14 cellular contexts compared by ENCODE assay signal in genomic region chr6:135224037-135224647, GRCh38. TPM values are rescaled to one million over a fixed set of nuclear protein-coding genes. Genes with fewer than 3 reads are reported as not detected.
DNase-seq lines count a peak whose midpoint lies in the region; ATAC-seq, FAIRE-seq and TF ChIP-seq lines count a peak whose summit lies in the region.
"Had no signal": no experiment of that assay in that cellular context is flagged by ENCODE, and none has a peak within 500 bp of the region (broad histone marks: within the 10 kb centered on the region; RNA-seq: fewer than 3 reads in every experiment).

No MANE protein-coding gene starts in this region.

- H3K27me3 ChIP-seq in CD4-positive, CD25-positive, alpha-beta regulatory T cell (ENCODE audit: control insufficient read depth, insufficient read depth, low read length), result no peaks in the 10 kb centered on the region
- H3K27me3 ChIP-seq in mucosa of stomach (ENCODE audit: control insufficient read depth, insufficient read depth, low read length), result no peaks in the 10 kb centered on the region
- H3K27me3 ChIP-seq: BE2C, breast epithelium, tibial artery had no signal

- CTCF ChIA-PET in GM10248 (lab: Yijun Ruan, JAX), result interaction anchor here (1.1 to 1.4 kb wide), 2 partner anchors 10 to 62 kb away, joined by 3 to 4 read pairs; no protein-coding TSS in a partner anchor

- peaks cover 4% of the 10 kb centered on the region for H3K4me1 ChIP-seq in CD4-positive, CD25-positive, alpha-beta regulatory T cell (ENCODE audit: control insufficient read depth, insufficient read depth, low read length, poor library complexity, severe bottlenecking)
- peaks cover 18% of the 10 kb centered on the region for H3K4me1 ChIP-seq in mucosa of stomach (ENCODE audit: control insufficient read depth, insufficient read depth, low read length)
- H3K4me1 ChIP-seq: BE2C, breast epithelium, tibial artery had no signal

- H3K36me3 Mint-ChIP-seq in CD4-positive, CD25-positive, alpha-beta regulatory T cell, result peaks cover 22% of the 10 kb centered on the region
- H3K36me3 Mint-ChIP-seq in activated naive CD4-positive, alpha-beta T cell treated with anti-CD3 and anti-CD28 coated beads, Interleukin-2, amount 50 U/mL, for 72 hours, result peaks cover 2 to 11% of the 10 kb centered on the region in 2 donors

- H3K27ac Mint-ChIP-seq in CD4-positive, CD25-positive, alpha-beta regulatory T cell, result peak overlapping the region; percentile 81 to 89 (median 88)
- H3K27ac Mint-ChIP-seq in activated naive CD4-positive, alpha-beta T cell treated with anti-CD3 and anti-CD28 coated beads, Interleukin-2, amount 50 U/mL, for 72 hours, result peak overlapping the region; percentile 58 to 86
- H3K27ac Mint-ChIP-seq: progenitor cell of endocrine pancreas had no signal

- H3K4me3 ChIP-seq in CD4-positive, CD25-positive, alpha-beta regulatory T cell (ENCODE audit: low read depth, low read length), result peak overlapping the region; percentile 90
- no peak overlapping the region for H3K4me3 ChIP-seq in mucosa of stomach (ENCODE audit: low read length)
- H3K4me3 ChIP-seq: breast epithelium, tibial artery had no signal

- no peak for ATAC-seq in CD4-positive, CD25-positive, alpha-beta regulatory T cell (ENCODE audit: low read depth in 2 of 2)
- ATAC-seq in activated naive CD4-positive, alpha-beta T cell treated with anti-CD3 and anti-CD28 coated beads, Interleukin-2, amount 50 U/mL, for 72 hours, result peak in 1 of 2 donors; percentile 43
- no peak for ATAC-seq in GM21360 (IDR thresholded peaks at IDR 0.05; ENCODE audit: unreplicated experiment)

- peak in 2 of 3 donors; percentile 41 to 69 for DNase-seq in CD4-positive, CD25-positive, alpha-beta regulatory T cell
- DNase-seq in GM19239 (ENCODE audit: insufficient read length, low spot score) (no peak), occipital lobe (lab: John Stamatoyannopoulos, UW) (no peak), GM10248 (ENCODE audit: extremely low spot score) (no peak), GF-D8 (lab: John Stamatoyannopoulos, UW) (no peak)
- no peak for DNase-seq in activated naive CD4-positive, alpha-beta T cell treated with anti-CD3 and anti-CD28 coated beads, Interleukin-2, amount 50 U/mL, for 72 hours (ENCODE audit: low spot score in 2 of 2)
- DNase-seq: BE2C; foreskin fibroblast; stimulated activated CD4-positive, alpha-beta T cell treated with anti-CD3 and anti-CD28 coated beads, Interleukin-15, amount 100 ng/mL, for 24 hours; tibial artery had no signal

- H3K27me3 Mint-ChIP-seq in CD4-positive, CD25-positive, alpha-beta regulatory T cell, result no peaks in the 10 kb centered on the region
- H3K27me3 Mint-ChIP-seq: progenitor cell of endocrine pancreas had no signal

- H3K36me3 ChIP-seq in CD4-positive, CD25-positive, alpha-beta regulatory T cell (ENCODE audit: control insufficient read depth, insufficient read depth, low read length), result peaks cover 7% of the 10 kb centered on the region
- H3K36me3 ChIP-seq in mucosa of stomach (ENCODE audit: control insufficient read depth, insufficient read depth, low read length), result no peaks in the 10 kb centered on the region
- H3K36me3 ChIP-seq: BE2C, breast epithelium, tibial artery had no signal

- TF ChIP-seq CTCF in GM10248 (IDR thresholded peaks at IDR 0.05; ENCODE audit: control extremely low read depth, extremely low read depth, low read depth, missing control alignments), result no peak

- H3K27ac ChIP-seq in CD4-positive, CD25-positive, alpha-beta regulatory T cell (ENCODE audit: insufficient read depth, low read length, poor library complexity, severe bottlenecking), result peak overlapping the region; percentile 68
- H3K27ac ChIP-seq: breast epithelium, tibial artery had no signal

- peak overlapping the region; percentile 12 to 87 (median 78) for H3K4me3 Mint-ChIP-seq in CD4-positive, CD25-positive, alpha-beta regulatory T cell

- POLR2A ChIA-PET in GM10248 (lab: Yijun Ruan, JAX), result no interaction called here

- FAIRE-seq in GM19239 (lab: Jason Lieb, UNC), result peak; percentile 85

- peak overlapping the region; percentile 33 for H3K9ac ChIP-seq in mucosa of stomach (ENCODE audit: low read length)

- H3K9me3 ChIP-seq in CD4-positive, CD25-positive, alpha-beta regulatory T cell (ENCODE audit: control insufficient read depth in 2 of 2, low read length in 2 of 2), result no peaks in the 10 kb centered on the region
- no peaks in the 10 kb centered on the region for H3K9me3 ChIP-seq in mucosa of stomach (ENCODE audit: control insufficient read depth, low read length)
- H3K9me3 ChIP-seq: BE2C, breast epithelium, tibial artery had no signal

- H3K9me3 Mint-ChIP-seq in CD4-positive, CD25-positive, alpha-beta regulatory T cell, result peaks cover 0 to 2% (median 0%) of the 10 kb centered on the region in 7 donors
- H3K9me3 Mint-ChIP-seq in activated naive CD4-positive, alpha-beta T cell treated with anti-CD3 and anti-CD28 coated beads, Interleukin-2, amount 50 U/mL, for 72 hours, result peaks cover 0 to 6% of the 10 kb centered on the region in 2 donors

- peaks cover 8 to 31% (median 17%) of the 10 kb centered on the region in 4 donors for H3K4me1 Mint-ChIP-seq in CD4-positive, CD25-positive, alpha-beta regulatory T cell

RNA-seq across cellular contexts. Expression of gene MYB, which starts 43.0 kb away (rescaled TPM):
- 17.4 TPM for total RNA-seq in CD4-positive, CD25-positive, alpha-beta regulatory T cell
- polyA plus RNA-seq in CD4-positive, CD25-positive, alpha-beta regulatory T cell, result 1 to 10 TPM; 1.4 to 5.1 (median 4.4) TPM
- 10 to 100 TPM; 23.8 to 54.9 TPM for total RNA-seq in activated naive CD4-positive, alpha-beta T cell treated with anti-CD3 and anti-CD28 coated beads, Interleukin-2, amount 50 U/mL, for 72 hours
- 1.7 TPM for total RNA-seq in occipital lobe

Comparison
In these comparisons a context has a peak if more than half of its experiments do, and no peak if none do; other contexts are left out.
1. DNase-seq: peak in CD4-positive, CD25-positive, alpha-beta regulatory T cell (2 of 3); none in GM19239 (single experiment), activated naive CD4-positive, alpha-beta T cell treated with anti-CD3 and anti-CD28 coated beads, Interleukin-2, amount 50 U/mL, for 72 hours (0 of 2), occipital lobe (single experiment), GM10248 (single experiment) and GF-D8 (single experiment).